ENCODE assay signal across 8 cellular contexts in genomic region chr2:178112202-178113152, GRCh38. TPM values are rescaled to one million over a fixed set of nuclear protein-coding genes. Genes with fewer than 3 reads are reported as not detected.
DNase-seq lines count a peak whose midpoint lies in the region; ATAC-seq and TF ChIP-seq lines count a peak whose summit lies in the region.

TSS of gene RBM45 (plus strand) at chr2:178112437. CDS start at chr2:178112547, 110 bp downstream.

- TF ChIP-seq CTCF in BE2C (IDR thresholded peaks at IDR 0.05; ENCODE audit: low read depth, low read length) = peak; percentile 80
- peak; percentile 95 for TF ChIP-seq CTCF in choroid plexus epithelial cell (conservative IDR thresholded peaks at IDR 0.05; ENCODE audit: low read depth, low read length)

- no peaks in the 10 kb centered on the region for H3K9me3 ChIP-seq in BE2C

- no peaks in the 10 kb centered on the region for H3K36me3 ChIP-seq in BE2C

- ATAC-seq in GM19043 (IDR thresholded peaks at IDR 0.05; ENCODE audit: low read depth, unreplicated experiment) (peak; percentile 82), HG03378 (IDR thresholded peaks at IDR 0.05; ENCODE audit: unreplicated experiment) (peak; percentile 91)

- no peaks in the 10 kb centered on the region for H3K27me3 ChIP-seq in BE2C

- H3K4me1 ChIP-seq in BE2C = no peaks in the 10 kb centered on the region

- DNase-seq in BE2C = peak; percentile 90
- peak; percentile 73 for DNase-seq in NCI-H446 treated with DMSO at 0.1 percent for 48 hours (lab: John Stamatoyannopoulos, UW)
- peak; percentile 74 for DNase-seq in activated CD4-positive, alpha-beta T cell treated with anti-CD3 and anti-CD28 coated beads for 1 hour
- peak; percentile 95 for DNase-seq in choroid plexus epithelial cell (ENCODE audit: low read depth)
- DNase-seq in kidney tubule cell (ENCODE audit: low spot score) = peak; percentile 94
- DNase-seq in stimulated activated CD4-positive, alpha-beta T cell treated with anti-CD3 and anti-CD28 coated beads, Interleukin-1b, Interleukin-23, amount 100 ng/mL, for 24 hours (ENCODE audit: low read depth in 4 of 4, low spot score in 1 of 4) = peak; percentile 70 to 84 (median 80)

- H3K4me3 ChIP-seq in BE2C (ENCODE audit: low read depth, low read length) (peak within 1 kb of the TSS; percentile 84), choroid plexus epithelial cell (ENCODE audit: low read depth, low read length) (peak within 1 kb of the TSS; percentile 93)

RNA-seq across cellular contexts. Expression of gene RBM45, which starts in this region (rescaled TPM):
- 8.7 TPM for polyA plus RNA-seq in BE2C (2012; ENCODE audit: insufficient read depth, insufficient read length, low read depth)

Comparison
In these comparisons a context has a peak if more than half of its experiments do, and no peak if none do; other contexts are left out.
1. Peak in every context shown above with its lines: DNase-seq, ATAC-seq and H3K4me3 ChIP-seq.